Comparison of ENCODE assay signal across 15 cellular contexts in genomic region chr9:3887121-3887797, GRCh38.
A peak's percentile ranks its signal among the peaks of the same experiment; 100 is the strongest.
DNase-seq lines count a peak whose midpoint lies in the region; ATAC-seq and TF ChIP-seq lines count a peak whose summit lies in the region.
"Had no signal": no experiment of that assay in that cellular context is flagged by ENCODE, and none has a peak within 500 bp of the region (broad histone marks: within the 10 kb centered on the region; RNA-seq: fewer than 3 reads in every experiment).

No MANE protein-coding gene starts in this region.

- no peaks in the 10 kb centered on the region for H3K79me2 ChIP-seq in PC-3 (ENCODE audit: low read length)

- H3K4me2 ChIP-seq in PC-3 (ENCODE audit: low read length): no peak overlapping the region

- peak overlapping the region; percentile 66 for H3K27ac ChIP-seq in PC-3 (ENCODE audit: low read length)
- no peak overlapping the region for H3K27ac ChIP-seq in heart left ventricle
- H3K27ac ChIP-seq: GM23248, thoracic aorta, VCaP had no signal

- H3K27me3 ChIP-seq in PC-3 (ENCODE audit: low read length) (no peaks in the 10 kb centered on the region), heart left ventricle (no peaks in the 10 kb centered on the region)

- H3K9ac ChIP-seq in PC-3 (ENCODE audit: low read length): no peak overlapping the region
- H3K9ac ChIP-seq: GM23248 had no signal

- H3K4me1 ChIP-seq in PC-3 (ENCODE audit: insufficient read depth, low read length): peaks cover 13% of the 10 kb centered on the region
- H3K4me1 ChIP-seq in heart left ventricle: no peaks in the 10 kb centered on the region

- TF ChIP-seq CTCF in PC-3 (conservative IDR thresholded peaks at IDR 0.05; ENCODE audit: low read depth, low read length): no peak
- TF ChIP-seq CTCF in heart left ventricle (IDR thresholded peaks at IDR 0.05): no peak

- ATAC-seq in PC-3 (no peak), HG02840 (IDR thresholded peaks at IDR 0.05; ENCODE audit: low FRiP score, unreplicated experiment) (no peak), GM18502 (IDR thresholded peaks at IDR 0.05; ENCODE audit: poor library complexity, unreplicated experiment) (no peak), heart left ventricle (no peak)

- no peak overlapping the region for H2AFZ ChIP-seq in PC-3 (ENCODE audit: low read length)
- H2AFZ ChIP-seq: GM23248 had no signal

- DNase-seq in NCI-H1105 treated with DMSO at 0.1 percent for 48 hours (lab: John Stamatoyannopoulos, UW) (peak; percentile 91), NCI-H2171 (lab: John Stamatoyannopoulos, UW) (peak; percentile 83), PC-3 (no peak), renal cortical epithelial cell (ENCODE audit: low read depth) (peak; percentile 45), heart left ventricle (no peak)
- DNase-seq in activated CD4-positive, alpha-beta T cell treated with anti-CD3 and anti-CD28 coated beads for 4 hours: no peak
- DNase-seq: activated effector memory CD4-positive, alpha-beta T cell treated with anti-CD3 and anti-CD28 coated beads, Interleukin-2, amount 50 U/mL, for 16 hours; amygdala; C1 segment of cervical spinal cord; foreskin melanocyte; GM23248 had no signal

- no peak overlapping the region for H3K4me3 ChIP-seq in PC-3 (ENCODE audit: low read length)
- H3K4me3 ChIP-seq in heart left ventricle: no peak overlapping the region
- H3K4me3 ChIP-seq: GM23248, thoracic aorta had no signal

- no peaks in the 10 kb centered on the region for H3K9me2 ChIP-seq in PC-3 (replicated peaks; ENCODE audit: low read length)

- no peak for TF ChIP-seq POLR2A in heart left ventricle (IDR thresholded peaks at IDR 0.05)

- POLR2A ChIA-PET in PC-3 (lab: Charles Lee; ENCODE audit: unreplicated experiment): no interaction called here

- H3F3A ChIP-seq in PC-3 (ENCODE audit: low read length, unreplicated experiment): no peaks in the 10 kb centered on the region

- 84 to 90% (median 86%) methylated on average over 6 of the region's 6 CpGs for WGBS in heart left ventricle, 4 donors

- H3K36me3 ChIP-seq in PC-3 (ENCODE audit: low read depth, low read length) (no peaks in the 10 kb centered on the region), heart left ventricle (no peaks in the 10 kb centered on the region)
- H3K36me3 ChIP-seq: thoracic aorta had no signal

- H4K20me1 ChIP-seq in PC-3 (ENCODE audit: low read length): no peaks in the 10 kb centered on the region

- CTCF ChIA-PET in PC-3 (lab: Charles Lee): interaction anchor here (0.7 kb wide), 1 partner anchor 136 kb away, joined by 5 read pairs; no protein-coding TSS in a partner anchor

- intact Hi-C loops in PC-3 (cut with micrococcal nuclease) (no loop called here), heart left ventricle (cut with DNase I) (loop anchor here in 1 of 10 donors (10.0 kb wide), 1 partner anchor 62 kb away; no protein-coding TSS in a partner anchor)

- BruUV-seq in PC-3 (replicated peaks; lab: Mats Ljungman, UMichigan): no TSS peak

- H3K9me3 ChIP-seq in PC-3 (ENCODE audit: low read length) (no peaks in the 10 kb centered on the region), heart left ventricle (no peaks in the 10 kb centered on the region)
- H3K9me3 ChIP-seq: thoracic aorta had no signal

Comparison
In these comparisons a context has a peak if more than half of its experiments do, and no peak if none do; other contexts are left out.
1. DNase-seq: peak in NCI-H1105 treated with DMSO at 0.1 percent for 48 hours (single experiment), NCI-H2171 (single experiment) and renal cortical epithelial cell (single experiment); none in PC-3 (single experiment), heart left ventricle (0 of 5) and activated CD4-positive, alpha-beta T cell treated with anti-CD3 and anti-CD28 coated beads for 4 hours (0 of 2).